7 cellular contexts compared by ENCODE assay signal in the genomic region with DNA sequence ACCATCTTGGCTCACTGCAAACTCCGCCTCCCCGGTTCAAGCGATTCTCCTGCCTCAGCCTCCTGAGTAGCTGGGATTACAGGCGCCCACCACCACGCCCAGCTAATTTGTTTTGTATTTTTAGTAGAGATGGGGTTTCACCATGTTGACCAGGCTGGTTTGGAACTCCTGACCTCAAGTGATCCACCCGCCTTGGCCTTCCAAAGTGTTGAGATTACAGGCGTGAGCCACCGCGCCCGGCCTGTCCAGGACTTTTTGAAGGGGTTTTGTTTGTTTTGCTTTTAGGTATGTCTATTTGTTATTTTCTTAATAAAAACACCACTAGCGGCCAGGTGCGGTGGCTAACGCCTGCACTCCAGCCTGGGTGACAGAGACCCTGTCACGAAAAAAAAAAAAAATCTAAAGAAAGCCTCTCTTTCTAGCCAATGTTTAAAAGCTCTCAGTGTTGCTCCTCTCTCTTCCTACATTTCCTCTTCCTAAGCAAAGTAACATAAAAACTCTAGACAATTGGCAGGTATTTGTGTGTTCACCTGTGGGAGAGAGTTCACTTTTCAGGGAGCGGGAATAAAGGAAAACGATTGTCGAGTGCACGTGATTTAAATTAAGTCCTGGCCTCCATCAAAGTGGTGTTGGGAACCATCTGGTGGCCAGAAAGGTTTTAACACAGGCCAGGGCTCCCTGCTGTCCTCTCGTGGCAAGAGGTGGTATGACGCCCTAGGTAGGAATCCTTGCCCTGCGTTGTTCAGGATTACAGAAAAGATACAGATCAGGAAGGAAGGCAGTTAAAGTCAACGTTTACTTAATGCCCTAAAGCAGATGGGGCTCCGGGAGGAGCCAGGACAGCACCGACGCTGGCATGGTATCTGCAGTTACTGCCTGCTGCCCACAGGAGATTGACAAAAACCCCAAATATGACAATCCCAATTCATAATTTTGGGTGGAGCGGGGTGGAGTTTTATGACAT. TPM values are rescaled to one million over a fixed set of nuclear protein-coding genes. Genes with fewer than 3 reads are reported as not detected.
A peak's percentile ranks its signal among the peaks of the same experiment; 100 is the strongest.
DNase-seq lines count a peak whose midpoint lies in the region; ATAC-seq and TF ChIP-seq lines count a peak whose summit lies in the region.

No MANE protein-coding gene starts in this region.

- H3K4me1 ChIP-seq in adipocyte (ENCODE audit: control insufficient read depth, insufficient read depth, low read length) = peaks cover 9% of the 10 kb centered on the region

- no peaks in the 10 kb centered on the region for H3K9me3 ChIP-seq in adipocyte (ENCODE audit: control insufficient read depth, low read length)

- intact Hi-C loops in left cardiac atrium (cut with DNase I) = no loop called here

- H3K4me3 ChIP-seq in adipocyte (ENCODE audit: low read length) (peak overlapping the region; percentile 39), retinal pigment epithelial cell (ENCODE audit: low read length) (peak overlapping the region; percentile 15)

- ATAC-seq in GM18498 (IDR thresholded peaks at IDR 0.05; ENCODE audit: unreplicated experiment) (peak; percentile 92), HG02884 (IDR thresholded peaks at IDR 0.05; ENCODE audit: unreplicated experiment) (peak; percentile 93), left cardiac atrium (peak; percentile 93)

- H3K27me3 ChIP-seq in adipocyte (replicated peaks; ENCODE audit: control insufficient read depth, insufficient read depth, low read length) = no peaks in the 10 kb centered on the region

- peak; percentile 86 for DNase-seq in NCI-H146 treated with DMSO at 0.1 percent for 48 hours (lab: John Stamatoyannopoulos, UW; ENCODE audit: unreplicated experiment)
- peak; percentile 76 for DNase-seq in T follicular helper cell (ENCODE audit: low read depth)
- DNase-seq in adipocyte (ENCODE audit: low read depth) = peak; percentile 95
- peak; percentile 84 for DNase-seq in left cardiac atrium
- DNase-seq in retinal pigment epithelial cell (ENCODE audit: low read depth) = no peak

- H3K9ac ChIP-seq in adipocyte (ENCODE audit: low read length) = peak overlapping the region; percentile 75

- H3K36me3 ChIP-seq in adipocyte (ENCODE audit: control insufficient read depth, insufficient read depth, low read length, severe bottlenecking) = no peaks in the 10 kb centered on the region

- peak; percentile 100 for TF ChIP-seq CTCF in retinal pigment epithelial cell (conservative IDR thresholded peaks at IDR 0.05; ENCODE audit: low read depth, low read length)

RNA-seq across cellular contexts. Expression of gene ATP23, which starts 36.2 kb away (rescaled TPM):
- 1 to 10 TPM; 7.6 to 9.4 TPM for total RNA-seq in left cardiac atrium

RNA-seq across cellular contexts. Expression of gene CTDSP2, which starts 58.6 kb away (rescaled TPM):
- 10 to 100 TPM; 90.6 to 97.1 TPM for total RNA-seq in left cardiac atrium
